26 cellular contexts compared by ENCODE assay signal in genomic region chr4:16926214-16926613, GRCh38. TPM values are rescaled to one million over a fixed set of nuclear protein-coding genes. Genes with fewer than 3 reads are reported as not detected.
"Had no signal": no experiment of that assay in that cellular context is flagged by ENCODE, and none has a peak within 500 bp of the region (broad histone marks: within the 10 kb centered on the region; RNA-seq: fewer than 3 reads in every experiment).

No MANE protein-coding gene starts in this region.

- H3K4me3 Mint-ChIP-seq: IgD-negative memory B cell had no signal

- DNase-seq: KBM-7, MV-4-11, NCI-H1092, NCI-H1105 treated with DMSO at 0.1 percent for 48 hours, NCI-H1417 treated with DMSO at 0.1 percent for 48 hours, NCI-H146, NCI-H187, NCI-H2029, NCI-H2081 treated with DMSO at 0.1 percent for 48 hours, NCI-H2171, NCI-H226, NCI-H446, NCI-H510A, NCI-H524 treated with DMSO at 0.1 percent for 48 hours, NCI-H69, NCI-H774, Right ventricle myocardium superior, RPMI8226, SIG-M5 had no signal

- H3K9me3 ChIP-seq: SJSA1 had no signal

- H3K36me3 ChIP-seq: SJSA1 had no signal

- H3K27me3 ChIP-seq: SJSA1 had no signal

- H3K4me1 Mint-ChIP-seq: IgD-negative memory B cell had no signal

- H3K4me1 ChIP-seq: SJSA1 had no signal

- H3K36me3 Mint-ChIP-seq: IgD-negative memory B cell had no signal

- H3K27ac ChIP-seq: SJSA1, SK-N-MC had no signal

- H3K27ac Mint-ChIP-seq: IgD-negative memory B cell had no signal

- FAIRE-seq: HTR-8/SVneo, RCC 7860 had no signal

- H3K4me3 ChIP-seq: SJSA1, SK-N-MC had no signal

- H3K27me3 Mint-ChIP-seq: IgD-negative memory B cell had no signal

RNA-seq across cellular contexts. Expression of gene LDB2, which starts 27.8 kb away (rescaled TPM):
- total RNA-seq: LHCN-M2, MCF 10A had no signal
- polyA plus RNA-seq: IgD-negative memory B cell had no signal
